Comparison of ENCODE assay signal across 12 cellular contexts in the genomic region with DNA sequence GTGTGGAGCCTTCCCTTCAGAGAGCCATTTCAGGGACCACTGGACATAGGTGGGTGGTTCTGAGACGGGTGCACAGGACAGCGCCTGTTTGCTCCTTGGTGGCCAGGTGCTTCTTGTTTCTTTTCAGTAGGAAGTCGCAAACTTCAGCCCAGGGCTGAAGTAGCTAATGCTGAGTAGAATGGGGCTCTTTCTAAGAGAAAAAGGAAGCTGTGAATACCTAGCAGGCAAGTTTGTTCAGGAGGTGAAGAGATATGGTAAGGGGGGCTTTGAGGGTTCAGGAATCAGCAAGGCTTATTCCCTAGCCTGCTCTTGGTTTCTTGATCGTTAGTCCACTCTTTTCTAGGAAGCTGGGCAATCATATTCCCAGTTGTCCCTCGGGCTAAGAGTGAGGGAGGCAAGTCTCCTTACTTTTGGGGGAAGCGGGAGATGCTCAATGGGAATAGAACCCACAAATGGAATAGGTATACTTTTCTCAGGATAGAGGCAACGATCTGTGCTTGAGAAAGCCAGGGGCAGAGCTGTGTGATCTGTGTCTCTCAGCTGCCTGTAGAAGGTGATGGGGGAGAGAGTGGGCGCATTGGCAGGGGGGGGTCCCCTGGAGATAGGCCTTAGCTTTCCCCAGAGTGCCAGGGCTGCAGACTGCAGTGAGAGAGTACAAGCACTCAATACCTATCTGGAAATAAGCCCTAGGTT. TPM values are rescaled to one million over a fixed set of nuclear protein-coding genes. Genes with fewer than 3 reads are reported as not detected.
DNase-seq lines count a peak whose midpoint lies in the region; ATAC-seq and TF ChIP-seq lines count a peak whose summit lies in the region.
"Had no signal": no experiment of that assay in that cellular context is flagged by ENCODE, and none has a peak within 500 bp of the region (broad histone marks: within the 10 kb centered on the region; RNA-seq: fewer than 3 reads in every experiment).

No MANE protein-coding gene starts in this region.

- H3K4me1 ChIP-seq in left ventricle myocardium inferior (peaks cover 88% of the 10 kb centered on the region), heart left ventricle (peaks cover 9 to 73% (median 53%) of the 10 kb centered on the region in 12 donors), uterus (peaks cover 5 to 14% of the 10 kb centered on the region in 2 donors)

- H3K36me3 Mint-ChIP-seq in activated B cell treated with CpG ODN at 0.5 μM for 24 hours (ENCODE audit: low read depth) (peaks cover 7% of the 10 kb centered on the region), mesothelial cell of epicardium (no peaks in the 10 kb centered on the region)

- no peak for DNase-seq in left ventricle myocardium inferior
- DNase-seq in heart left ventricle = no peak
- no peak for DNase-seq in activated B cell treated with CpG ODN at 0.5 μM for 24 hours
- no peak for DNase-seq in mesothelial cell of epicardium (ENCODE audit: low spot score in 2 of 2, unreplicated experiment in 2 of 2)
- DNase-seq in uterus = no peak
- DNase-seq in Right ventricle myocardium superior = no peak
- DNase-seq in HT-29 (ENCODE audit: low spot score) = no peak
- DNase-seq: activated CD4-positive, CD25-positive, alpha-beta regulatory T cell treated with anti-CD3 and anti-CD28 coated beads, Interleukin-2, amount 50 U/mL, for 72 hours; cerebellar nuclear complex; hippocampal formation; occipital lobe had no signal

- H3K27me3 Mint-ChIP-seq in activated B cell treated with CpG ODN at 0.5 μM for 24 hours (peaks cover 6% of the 10 kb centered on the region), mesothelial cell of epicardium (ENCODE audit: low read depth) (peaks cover 61% of the 10 kb centered on the region)

- H3K9me3 ChIP-seq in left ventricle myocardium inferior (replicated peaks) (no peaks in the 10 kb centered on the region), heart left ventricle (no peaks in the 10 kb centered on the region), uterus (no peaks in the 10 kb centered on the region)

- TF ChIP-seq POLR2A in heart left ventricle (IDR thresholded peaks at IDR 0.05) (no peak), uterus (IDR thresholded peaks at IDR 0.05) (no peak)

- POLR2A ChIA-PET in activated B cell treated with CpG ODN at 0.5 μM for 24 hours (lab: Charles Lee) = interaction anchor here (0.6 kb wide), 3 partner anchors 36 to 770 kb away, joined by 3 to 5 read pairs (median 3); a partner anchor contains a TSS

- H3K27ac Mint-ChIP-seq in activated B cell treated with CpG ODN at 0.5 μM for 24 hours (peak overlapping the region; percentile 19), mesothelial cell of epicardium (no peak overlapping the region)

- no peak for ATAC-seq in heart left ventricle
- ATAC-seq in activated B cell treated with CpG ODN at 0.5 μM for 24 hours (ENCODE audit: low read depth) = no peak
- ATAC-seq in GM21529 (IDR thresholded peaks at IDR 0.05; ENCODE audit: unreplicated experiment) = no peak
- no peak for ATAC-seq in Right ventricle myocardium superior (ENCODE audit: poor library complexity)

- CTCF ChIA-PET in activated B cell treated with CpG ODN at 0.5 μM for 24 hours (lab: Charles Lee) = interaction anchor here (0.6 to 6.2 kb wide), 3 partner anchors 13 to 39 kb away, joined by 3 to 59 read pairs (median 3); no protein-coding TSS in a partner anchor

- WGBS in heart left ventricle, 4 donors = 68 to 72% (median 69%) methylated on average over 8 of the region's 8 CpGs

- intact Hi-C loops in left ventricle myocardium inferior (cut with micrococcal nuclease) = no loop called here
- intact Hi-C loops in heart left ventricle (cut with DNase I) = loop anchor here in 2 of 10 donors (5.0 kb wide), 1 partner anchor 35 kb away; no protein-coding TSS in a partner anchor
- intact Hi-C loops in activated B cell treated with CpG ODN at 0.5 μM for 24 hours (cut with micrococcal nuclease) = loop anchor here (5.0 to 10.0 kb wide), 3 partner anchors 553 to 720 kb away; a partner anchor contains a TSS
- intact Hi-C loops in uterus (cut with DNase I; ENCODE audit: low total_unique reads) = no loop called here
- intact Hi-C loops in Right ventricle myocardium superior (cut with DNase I) = no loop called here

- H3K9me3 Mint-ChIP-seq in activated B cell treated with CpG ODN at 0.5 μM for 24 hours = no peaks in the 10 kb centered on the region
- H3K9me3 Mint-ChIP-seq in mesothelial cell of epicardium = no peaks in the 10 kb centered on the region

- H3K27ac ChIP-seq in left ventricle myocardium inferior (replicated peaks) (peak overlapping the region; percentile 95), heart left ventricle (peak overlapping the region in 3 of 12 donors; percentile 89 to 95 (median 90)), uterus (peak overlapping the region; percentile 91 to 94)

- H3K36me3 ChIP-seq in left ventricle myocardium inferior = no peaks in the 10 kb centered on the region
- no peaks in the 10 kb centered on the region for H3K36me3 ChIP-seq in heart left ventricle
- no peaks in the 10 kb centered on the region for H3K36me3 ChIP-seq in uterus

- peak overlapping the region; percentile 81 for H3K4me3 ChIP-seq in left ventricle myocardium inferior
- peak overlapping the region in 1 of 12 donors; percentile 89 for H3K4me3 ChIP-seq in heart left ventricle
- no peak overlapping the region for H3K4me3 ChIP-seq in uterus

- H3K27me3 ChIP-seq in left ventricle myocardium inferior (ENCODE audit: low read depth) (no peaks in the 10 kb centered on the region), heart left ventricle (peaks cover 0 to 17% (median 0%) of the 10 kb centered on the region in 9 donors), uterus (no peaks in the 10 kb centered on the region)

- TF ChIP-seq CTCF in left ventricle myocardium inferior (IDR thresholded peaks at IDR 0.05; ENCODE audit: borderline replicate concordance) (no peak), heart left ventricle (IDR thresholded peaks at IDR 0.05) (no peak), activated B cell treated with CpG ODN at 0.5 μM for 24 hours (IDR thresholded peaks at IDR 0.05) (no peak), mesothelial cell of epicardium (IDR thresholded peaks at IDR 0.05; ENCODE audit: unreplicated experiment) (no peak), uterus (IDR thresholded peaks at IDR 0.05) (no peak)

- H3K4me3 Mint-ChIP-seq in activated B cell treated with CpG ODN at 0.5 μM for 24 hours (peak overlapping the region; percentile 72), mesothelial cell of epicardium (peak overlapping the region; percentile 79)

- H3K4me1 Mint-ChIP-seq in activated B cell treated with CpG ODN at 0.5 μM for 24 hours (peaks cover 68% of the 10 kb centered on the region), mesothelial cell of epicardium (peaks cover 48% of the 10 kb centered on the region)

RNA-seq across cellular contexts. Expression of a gene that starts 1.9 kb away (rescaled TPM):
- 26.6 TPM for total RNA-seq in left ventricle myocardium inferior
- 10 to 100 TPM; 18.9 to 30.9 (median 20.3) TPM for total RNA-seq in heart left ventricle
- polyA plus RNA-seq in heart left ventricle = 1 to 10 TPM; 5.6 to 7.4 TPM
- 13.2 and 14.9 TPM in 2 replicates for total RNA-seq in activated B cell treated with CpG ODN at 0.5 μM for 24 hours
- 8.1 to 8.5 TPM (median 8.3 TPM) in 3 replicates for total RNA-seq in mesothelial cell of epicardium
- 10 to 100 TPM; 16.1 to 48.9 (median 22.2) TPM for total RNA-seq in uterus
- 22.2 TPM for total RNA-seq in Right ventricle myocardium superior
- 9.9 and 11.3 TPM in 2 replicates for total RNA-seq in HT-29 (2014; rRNA removed; shearing (Covaris generic))

RNA-seq across cellular contexts. Expression of a gene that starts 13.7 kb away (rescaled TPM):
- total RNA-seq in left ventricle myocardium inferior (12.0 TPM), heart left ventricle (10 to 100 TPM in 7 of 9 donors, 1 to 10 TPM in 2; 9.8 to 18.3 (median 10.6) TPM), activated B cell treated with CpG ODN at 0.5 μM for 24 hours (3.7 and 4.8 TPM in 2 replicates), mesothelial cell of epicardium (2.6 to 3.2 TPM (median 2.8 TPM) in 3 replicates), uterus (10 to 100 TPM; 17.8 to 33.5 (median 31.2) TPM), Right ventricle myocardium superior (10.4 TPM)
- 1 to 10 TPM; 5.8 to 6.9 TPM for polyA plus RNA-seq in heart left ventricle
- total RNA-seq in HT-29 (2014; rRNA removed; shearing (Covaris generic)) = 1.1 and 1.7 TPM in 2 replicates
